Comparison of ENCODE assay signal across 8 cellular contexts in genomic region chr2:99141110-99142108, GRCh38. TPM values are rescaled to one million over a fixed set of nuclear protein-coding genes. Genes with fewer than 3 reads are reported as not detected.
DNase-seq lines count a peak whose midpoint lies in the region; ATAC-seq lines count a peak whose summit lies in the region.

Gene C2orf15, plus strand, starts transcription at chr2:99141707. Its CDS starts 8,852 bp downstream, at chr2:99150559.

- DNase-seq in COLO668 (lab: John Stamatoyannopoulos, UW; ENCODE audit: unreplicated experiment) (peak; percentile 99), HT-29 (ENCODE audit: low spot score) (peak; percentile 95), NK-92 (lab: John Stamatoyannopoulos, UW; ENCODE audit: unreplicated experiment) (peak; percentile 91), medulla oblongata (ENCODE audit: extremely low spot score) (peak; percentile 96)
- peak; percentile 99 for DNase-seq in activated CD8-positive, alpha-beta memory T cell treated with anti-CD3 and anti-CD28 coated beads for 24 hours
- peak; percentile 97 for DNase-seq in effector CD8-positive, alpha-beta T cell (lab: John Stamatoyannopoulos, UW)
- DNase-seq in stimulated activated CD4-positive, alpha-beta T cell treated with anti-CD3 and anti-CD28 coated beads, TNF-alpha, amount 100 ng/mL, for 48 hours (ENCODE audit: low read depth in 3 of 3), result peak; percentile 93 to 98 (median 95)

- ATAC-seq in GM21367 (IDR thresholded peaks at IDR 0.05; ENCODE audit: unreplicated experiment), result peak; percentile 83

RNA-seq across cellular contexts. Expression of gene C2orf15, which starts in this region (rescaled TPM):
- total RNA-seq in HT-29 (2014; rRNA removed; shearing (Covaris generic)), result 4.6 and 4.9 TPM in 2 replicates

Comparison
In these comparisons a context has a peak if more than half of its experiments do, and no peak if none do; other contexts are left out.
1. Peak in every context shown above with its lines: DNase-seq and ATAC-seq.